ENCODE assay signal across 1 cellular context in the genomic region with DNA sequence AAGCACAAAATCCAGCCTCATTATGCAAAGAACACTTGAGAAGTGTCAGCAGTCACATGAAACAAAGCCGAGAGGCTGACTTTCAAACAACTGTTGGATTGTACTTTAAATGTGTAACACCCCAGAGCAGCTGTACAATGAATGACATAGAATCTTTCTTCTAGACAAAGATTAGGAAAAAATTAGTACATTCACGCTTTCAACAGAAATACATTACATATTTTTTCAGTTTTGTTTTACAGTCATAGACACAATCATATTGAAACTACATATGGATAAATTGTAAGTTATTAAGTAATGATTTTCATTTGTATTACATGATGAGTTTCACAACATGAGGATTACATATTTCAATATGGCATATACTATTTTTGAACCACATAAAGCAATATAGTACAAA.
TF ChIP-seq lines count a peak whose summit lies in the region.

No MANE protein-coding gene starts in this region.

TF ChIP-seq in WTC11, 78 proteins besides CTCF, POLR2A, EP300 and RAD21 (continued from another document):
- TF ChIP-seq, protein P1, sequence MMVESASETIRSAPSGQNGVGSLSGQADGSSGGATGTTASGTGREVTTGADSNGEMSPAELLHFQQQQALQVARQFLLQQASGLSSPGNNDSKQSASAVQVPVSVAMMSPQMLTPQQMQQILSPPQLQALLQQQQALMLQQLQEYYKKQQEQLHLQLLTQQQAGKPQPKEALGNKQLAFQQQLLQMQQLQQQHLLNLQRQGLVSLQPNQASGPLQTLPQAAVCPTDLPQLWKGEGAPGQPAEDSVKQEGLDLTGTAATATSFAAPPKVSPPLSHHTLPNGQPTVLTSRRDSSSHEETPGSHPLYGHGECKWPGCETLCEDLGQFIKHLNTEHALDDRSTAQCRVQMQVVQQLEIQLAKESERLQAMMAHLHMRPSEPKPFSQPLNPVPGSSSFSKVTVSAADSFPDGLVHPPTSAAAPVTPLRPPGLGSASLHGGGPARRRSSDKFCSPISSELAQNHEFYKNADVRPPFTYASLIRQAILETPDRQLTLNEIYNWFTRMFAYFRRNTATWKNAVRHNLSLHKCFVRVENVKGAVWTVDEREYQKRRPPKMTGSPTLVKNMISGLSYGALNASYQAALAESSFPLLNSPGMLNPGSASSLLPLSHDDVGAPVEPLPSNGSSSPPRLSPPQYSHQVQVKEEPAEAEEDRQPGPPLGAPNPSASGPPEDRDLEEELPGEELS (CRISPR knock-in tag; IDR thresholded peaks at IDR 0.05), result no peak
- TF ChIP-seq ZNF263 (CRISPR knock-in tag; IDR thresholded peaks at IDR 0.05; ENCODE audit: low read depth), result no peak
- TF ChIP-seq ATF1 (CRISPR knock-in tag; IDR thresholded peaks at IDR 0.05), result no peak
- no peak for TF ChIP-seq ETV6 (CRISPR knock-in tag; IDR thresholded peaks at IDR 0.05)
